ENCODE assay signal across 9 cellular contexts in the genomic region with DNA sequence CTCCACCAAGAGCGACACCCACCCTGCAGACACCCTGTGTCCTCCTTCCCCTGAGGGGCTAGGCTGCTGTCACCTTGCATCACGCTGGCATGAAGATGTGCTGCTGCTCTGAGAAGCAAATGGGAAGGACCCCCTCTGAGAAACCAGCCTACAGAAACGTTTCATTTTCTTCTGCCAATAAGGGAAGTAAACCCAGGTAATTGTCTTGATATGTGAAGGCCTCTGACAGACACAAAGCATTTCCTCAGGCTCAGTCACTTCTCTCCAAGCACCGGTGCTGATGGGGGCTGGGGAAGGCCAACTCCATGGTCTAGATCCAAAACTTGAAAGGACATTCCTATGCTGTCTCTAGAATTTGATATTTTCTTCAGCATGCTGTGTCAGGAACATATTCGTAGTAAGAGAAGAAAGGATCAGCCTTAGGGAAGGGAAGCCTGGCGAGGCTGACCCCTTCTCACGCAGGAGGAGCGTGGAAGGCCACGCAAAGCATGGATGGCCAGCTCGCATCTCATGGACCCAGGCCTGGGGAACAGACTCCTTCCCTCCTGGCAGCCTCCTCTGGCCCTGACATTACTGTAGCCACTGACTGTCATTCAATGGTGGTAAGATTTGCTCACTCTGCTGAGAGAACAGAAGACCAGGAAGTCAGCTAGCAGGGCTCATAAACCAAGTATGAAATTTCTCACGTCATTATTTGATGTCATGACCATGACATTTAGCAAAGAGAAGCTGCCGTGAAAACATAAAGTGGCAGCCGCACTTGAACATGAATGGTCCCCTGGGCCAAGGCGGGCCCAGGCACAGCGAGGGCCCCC. TPM values are rescaled to one million over a fixed set of nuclear protein-coding genes. Genes with fewer than 3 reads are reported as not detected.
DNase-seq lines count a peak whose midpoint lies in the region; ATAC-seq, FAIRE-seq and TF ChIP-seq lines count a peak whose summit lies in the region.
"Had no signal": no experiment of that assay in that cellular context is flagged by ENCODE, and none has a peak within 500 bp of the region (broad histone marks: within the 10 kb centered on the region; RNA-seq: fewer than 3 reads in every experiment).

No MANE protein-coding gene starts in this region.

- FAIRE-seq in H54 (lab: Jason Lieb, UNC), result no peak
- FAIRE-seq: A204.1 had no signal

- POLR2A ChIA-PET in T-cell (lab: Charles Lee), result interaction anchor here in 1 of 2 donors (0.6 kb wide), 1 partner anchor 18 kb away, joined by 3 read pairs; no protein-coding TSS in a partner anchor

- H3K9ac ChIP-seq in stomach smooth muscle (ENCODE audit: low read length in 2 of 2), result peak overlapping the region in 1 of 2 donors; percentile 25

- peak in 1 of 4 experiments; percentile 81 for ATAC-seq in T-cell (replicated peaks in 1 of 4)

- H3K9me3 Mint-ChIP-seq in T-cell, result no peaks in the 10 kb centered on the region

- TF ChIP-seq POLR2A in H54 (IDR thresholded peaks at IDR 0.05; ENCODE audit: low read depth, low read length), result no peak

- CTCF ChIA-PET in T-cell (lab: Charles Lee), result interaction anchor here in 1 of 2 donors (2.3 kb wide), 1 partner anchor 26 kb away, joined by 8 read pairs; no protein-coding TSS in a partner anchor

- peaks cover 62 to 78% (median 74%) of the 10 kb centered on the region in 3 donors for H3K4me1 Mint-ChIP-seq in T-cell

- H3K36me3 Mint-ChIP-seq in T-cell, result peaks cover 3% of the 10 kb centered on the region

- no peaks in the 10 kb centered on the region for H3K27me3 ChIP-seq in layer of hippocampus (ENCODE audit: control insufficient read depth, insufficient read depth, low read length)
- no peaks in the 10 kb centered on the region for H3K27me3 ChIP-seq in stomach smooth muscle (ENCODE audit: control insufficient read depth in 1 of 2, insufficient read depth in 2 of 2, low read length in 2 of 2)
- no peaks in the 10 kb centered on the region; the same call in 1 of the 2 replicates for H3K27me3 ChIP-seq in H7 (ENCODE audit: control insufficient read depth, insufficient read depth, low read length)

- H3K4me3 ChIP-seq in stomach smooth muscle (ENCODE audit: low read length in 2 of 2) (no peak overlapping the region), H7 (ENCODE audit: insufficient read depth, low read depth, low read length) (no peak overlapping the region)

- H3K36me3 ChIP-seq in stomach smooth muscle (ENCODE audit: control insufficient read depth in 2 of 2, insufficient read depth in 2 of 2, low read length in 2 of 2) (no peaks in the 10 kb centered on the region), H7 (replicated peaks; ENCODE audit: control insufficient read depth, insufficient read depth, low read length) (no peaks in the 10 kb centered on the region)

- peak overlapping the region; percentile 86 to 89 for H3K27ac Mint-ChIP-seq in T-cell

- H3K27ac ChIP-seq in layer of hippocampus (ENCODE audit: low read depth, low read length) (peak overlapping the region; percentile 89), stomach smooth muscle (ENCODE audit: low read length) (peak overlapping the region; percentile 90)

- DNase-seq in NCI-H2107 treated with DMSO at 0.1 percent for 48 hours (lab: John Stamatoyannopoulos, UW; ENCODE audit: unreplicated experiment) (peak; percentile 13), NCI-H2107 (lab: John Stamatoyannopoulos, UW) (no peak), T-cell (peak in 10 of 34 experiments; percentile 5 to 40 (median 21)), H54 (ENCODE audit: insufficient read length, low spot score) (no peak), H7 (no peak), Kasumi-1 (lab: John Stamatoyannopoulos, UW) (no peak)

- peaks cover 84% of the 10 kb centered on the region for H3K4me1 ChIP-seq in stomach smooth muscle (ENCODE audit: control insufficient read depth, insufficient read depth, low read length)

- H3K4me3 Mint-ChIP-seq in T-cell, result peak overlapping the region in 1 of 3 donors; percentile 76

- no peaks in the 10 kb centered on the region for H3K9me3 ChIP-seq in stomach smooth muscle (ENCODE audit: control insufficient read depth in 2 of 2, low read length in 2 of 2)

- H3K27me3 Mint-ChIP-seq in T-cell, result no peaks in the 10 kb centered on the region

RNA-seq across cellular contexts. Expression of a gene that starts 20.4 kb away (rescaled TPM):
- total RNA-seq in T-cell, result 10 to 100 TPM; 39.1 to 59.6 (median 57.7) TPM
- total RNA-seq in H7 (2014; rRNA removed; shearing (Covaris generic)), result not detected in 2 replicates

RNA-seq across cellular contexts. Expression of a gene that starts 44.4 kb away (rescaled TPM):
- not detected for total RNA-seq in T-cell
- not detected in 2 replicates for total RNA-seq in H7 (2014; rRNA removed; shearing (Covaris generic))

RNA-seq across cellular contexts. Expression of a gene that starts 44.9 kb away (rescaled TPM):
- 10 to 100 TPM; 32.2 to 53.0 (median 49.8) TPM for total RNA-seq in T-cell
- 63.5 and 69.0 TPM in 2 replicates for total RNA-seq in H7 (2014; rRNA removed; shearing (Covaris generic))

Comparison
In these comparisons a context has a peak if more than half of its experiments do, and no peak if none do; other contexts are left out.
1. RNA of a gene that starts 20.4 kb away (total RNA-seq): 39.1 to 59.6 TPM in T-cell; not detected in H7; every median in the first group is over 10 times any median in the second.